In genomic region chr13:93769607-93770006, GRCh38 we compare ENCODE assay signal across 22 cellular contexts.
"Had no signal": no experiment of that assay in that cellular context is flagged by ENCODE, and none has a peak within 500 bp of the region (broad histone marks: within the 10 kb centered on the region; RNA-seq: fewer than 3 reads in every experiment).

No MANE protein-coding gene starts in this region.

- H3K36me3 ChIP-seq: pancreas, right atrium auricular region, spleen, suprapubic skin, tibial nerve had no signal

- H3K4me3 ChIP-seq: pancreas, right atrium auricular region, spleen, suprapubic skin, tibial nerve had no signal

- H3K27ac ChIP-seq: pancreas, right atrium auricular region, spleen, suprapubic skin, tibial nerve had no signal

- H3K4me1 Mint-ChIP-seq: activated B cell treated with CpG ODN at 0.5 μM for 24 hours had no signal

- H3K27ac Mint-ChIP-seq: activated B cell treated with CpG ODN at 0.5 μM for 24 hours; activated CD8-positive, alpha-beta T cell treated with anti-CD3 and anti-CD28 coated beads for 36 hours; activated naive CD4-positive, alpha-beta T cell treated with anti-CD3 and anti-CD28 coated beads, Interleukin-2, amount 50 U/mL, for 72 hours; activated T-cell treated with anti-CD3 and anti-CD28 coated beads, Interleukin-2, amount 50 U/mL, for 72 hours; T-helper 2 cell treated with Interferon-gamma antibody and Interleukin-4, amounts not matched to agents 5 μg/mL and 100 μg/mL, for 36 hours had no signal

- H3K4me1 ChIP-seq: spleen, suprapubic skin, tibial nerve had no signal

- H3K9me3 ChIP-seq: pancreas, right atrium auricular region, spleen, suprapubic skin, tibial nerve had no signal

- H3K9me3 Mint-ChIP-seq: activated CD8-positive, alpha-beta T cell treated with anti-CD3 and anti-CD28 coated beads for 36 hours; activated T-cell treated with anti-CD3 and anti-CD28 coated beads, Interleukin-2, amount 50 U/mL, for 72 hours; brain; T-helper 2 cell treated with Interferon-gamma antibody and Interleukin-4, amounts not matched to agents 5 μg/mL and 100 μg/mL, for 36 hours had no signal

- H3K36me3 Mint-ChIP-seq: activated naive CD4-positive, alpha-beta T cell treated with anti-CD3 and anti-CD28 coated beads, Interleukin-2, amount 50 U/mL, for 72 hours; brain had no signal

- H3K27me3 ChIP-seq: pancreas, right atrium auricular region, spleen, suprapubic skin, tibial nerve had no signal

- H3K4me3 Mint-ChIP-seq: activated B cell treated with CpG ODN at 0.5 μM for 24 hours; activated CD8-positive, alpha-beta T cell treated with anti-CD3 and anti-CD28 coated beads for 36 hours; activated T-cell treated with anti-CD3 and anti-CD28 coated beads, Interleukin-2, amount 50 U/mL, for 72 hours; brain; T-helper 2 cell treated with Interferon-gamma antibody and Interleukin-4, amounts not matched to agents 5 μg/mL and 100 μg/mL, for 36 hours had no signal

- H3K27me3 Mint-ChIP-seq: activated B cell treated with CpG ODN at 0.5 μM for 24 hours; activated CD8-positive, alpha-beta T cell treated with anti-CD3 and anti-CD28 coated beads for 36 hours; brain had no signal

- ATAC-seq: activated CD8-positive, alpha-beta T cell treated with anti-CD3 and anti-CD28 coated beads for 36 hours; activated naive CD4-positive, alpha-beta T cell treated with anti-CD3 and anti-CD28 coated beads, Interleukin-2, amount 50 U/mL, for 72 hours; activated T-cell treated with anti-CD3 and anti-CD28 coated beads, Interleukin-2, amount 50 U/mL, for 72 hours; esophagus mucosa; pancreas had no signal

- DNase-seq: activated B cell treated with CpG ODN at 0.5 μM for 24 hours; activated CD4-positive, alpha-beta T cell treated with anti-CD3 and anti-CD28 coated beads, Interleukin-2, amount 50 U/mL, for 1 hour; activated CD8-positive, alpha-beta T cell treated with anti-CD3 and anti-CD28 coated beads for 36 hours; activated naive CD4-positive, alpha-beta T cell; activated T-cell treated with anti-CD3 and anti-CD28 coated beads, Interleukin-2, amount 50 U/mL, for 72 hours; anterior cingulate cortex; caudate nucleus; foreskin fibroblast; islet precursor cell; left ventricle myocardium superior; nucleus accumbens; pancreas; spleen; stimulated activated naive CD4-positive, alpha-beta T cell; T-helper 1 cell had no signal
